ENCODE assay signal across 1 cellular context in genomic region chr3:51974277-51974962, GRCh38.
TF ChIP-seq lines count a peak whose summit lies in the region.

No MANE protein-coding gene starts in this region.

TF ChIP-seq in WTC11, 78 proteins besides CTCF, POLR2A, EP300 and RAD21 (continued from another document):
- TF ChIP-seq USF2 (CRISPR knock-in tag; IDR thresholded peaks at IDR 0.05): no peak
- no peak for TF ChIP-seq HMGXB4 (CRISPR knock-in tag; IDR thresholded peaks at IDR 0.05)
TF ChIP-seq in WTC11: peak in this region for 0.
